Comparison of ENCODE assay signal across 4 cellular contexts in the genomic region with DNA sequence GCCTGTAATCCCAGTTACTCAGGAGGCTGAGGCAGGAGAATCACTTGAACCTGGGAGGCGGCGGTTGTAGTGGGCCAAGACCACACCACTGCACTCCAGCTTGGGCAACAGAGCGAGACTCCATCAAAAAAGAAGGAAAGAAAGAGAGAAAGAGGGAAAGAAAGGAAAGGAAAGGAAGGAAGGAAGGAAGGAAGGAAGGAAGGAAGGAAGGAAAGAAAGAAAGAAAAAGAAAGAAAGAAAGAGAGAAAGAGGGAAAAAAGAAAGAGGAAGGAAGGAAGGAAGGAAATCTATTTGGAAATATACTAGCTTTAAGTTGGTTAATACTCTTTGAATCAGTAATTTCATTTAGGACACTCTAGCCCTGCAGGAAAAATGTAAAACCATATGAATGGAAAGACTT. TPM values are rescaled to one million over a fixed set of nuclear protein-coding genes. Genes with fewer than 3 reads are reported as not detected.
"Had no signal": no experiment of that assay in that cellular context is flagged by ENCODE, and none has a peak within 500 bp of the region (broad histone marks: within the 10 kb centered on the region; RNA-seq: fewer than 3 reads in every experiment).

No MANE protein-coding gene starts in this region.

RNA-seq across cellular contexts. Expression of a gene that starts 49.1 kb away (rescaled TPM):
- total RNA-seq: fibroblast of lung, left lobe of liver, mononuclear cell had no signal
- polyA plus RNA-seq: naive thymus-derived CD4-positive, alpha-beta T cell had no signal
